Comparison of ENCODE assay signal across 1 cellular context in genomic region chr2:233328922-233329321, GRCh38.
TF ChIP-seq lines count a peak whose summit lies in the region.

No MANE protein-coding gene starts in this region.

TF ChIP-seq in HCT116, 20 proteins besides CTCF, POLR2A, EP300 and RAD21 (continued from another document):
- TF ChIP-seq REST (IDR thresholded peaks at IDR 0.05; ENCODE audit: low read depth) (no peak), CBX3 (IDR thresholded peaks at IDR 0.05; ENCODE audit: low read depth) (no peak), SIN3A (IDR thresholded peaks at IDR 0.05; ENCODE audit: low read depth) (no peak), TCF7L2 (IDR thresholded peaks at IDR 0.05; ENCODE audit: borderline replicate concordance, extremely low read depth, insufficient read depth, insufficient read length) (no peak), EZH2phosphoT487 (IDR thresholded peaks at IDR 0.05; ENCODE audit: borderline replicate concordance) (no peak)
